35 cellular contexts compared by ENCODE assay signal in the genomic region with DNA sequence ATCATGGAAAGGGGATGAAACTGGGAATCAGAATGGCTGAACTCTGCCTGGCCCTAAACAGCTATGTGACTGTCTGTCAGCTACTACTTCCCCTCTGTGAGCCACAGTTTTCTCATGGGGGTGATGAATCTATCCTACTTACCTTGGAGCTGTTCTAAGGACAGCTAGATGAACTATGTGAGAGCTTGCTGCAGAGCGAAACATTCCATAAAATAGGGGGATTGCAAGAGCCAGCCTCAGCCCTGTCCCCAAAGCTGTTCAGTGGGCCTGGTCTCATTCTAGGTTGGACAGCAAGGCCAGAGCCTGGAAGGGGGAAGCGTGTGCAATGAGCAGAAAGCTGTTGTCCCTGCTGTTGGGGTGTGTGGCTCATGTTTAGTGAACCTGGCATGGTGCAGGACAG. TPM values are rescaled to one million over a fixed set of nuclear protein-coding genes. Genes with fewer than 3 reads are reported as not detected.
"Had no signal": no experiment of that assay in that cellular context is flagged by ENCODE, and none has a peak within 500 bp of the region (broad histone marks: within the 10 kb centered on the region; RNA-seq: fewer than 3 reads in every experiment).

No MANE protein-coding gene starts in this region.

- H3K4me1 Mint-ChIP-seq: activated naive CD4-positive, alpha-beta T cell treated with anti-CD3 and anti-CD28 coated beads, Interleukin-2, amount 10 ng/mL, durations not matched to agents 7 days and 5 days; activated naive CD8-positive, alpha-beta T cell treated with anti-CD3 and anti-CD28 coated beads, Interleukin-2, amount 50 U/mL, for 24 hours had no signal

- FAIRE-seq: RCC 7860 had no signal

- H3K9me3 Mint-ChIP-seq: activated B cell treated with CpG ODN at 0.5 μM for 24 hours; activated CD4-positive, alpha-beta memory T cell treated with anti-CD3 and anti-CD28 coated beads for 36 hours; activated naive CD4-positive, alpha-beta T cell treated with anti-CD3 and anti-CD28 coated beads, Interleukin-2, amount 10 ng/mL, durations not matched to agents 7 days and 5 days; activated naive CD8-positive, alpha-beta T cell treated with anti-CD3 and anti-CD28 coated beads, Interleukin-2, amount 50 U/mL, for 24 hours; activated T-cell treated with anti-CD3 and anti-CD28 coated beads, Interleukin-2, amount 50 U/mL, for 4 hours; activated T-helper 1 cell treated with anti-CD3 and anti-CD28 coated beads, Interleukin-12 subunit alpha, Interleukin-12 subunit beta, Interleukin-2, Interleukin-4 antibody, amounts not matched to agents 30 ng/mL and 10 ng/mL and 1 ng/mL, durations not matched to agents 14 hours and 24 hours and 36 hours; T-cell had no signal

- DNase-seq: activated B cell treated with CpG ODN at 0.5 μM for 24 hours; activated CD4-positive, alpha-beta memory T cell treated with anti-CD3 and anti-CD28 coated beads for 36 hours; activated CD4-positive, alpha-beta T cell treated with anti-CD3 and anti-CD28 coated beads for 4 hours; activated CD4-positive, alpha-beta T cell treated with anti-CD3 and anti-CD28 coated beads, Interleukin-2, amount 50 U/mL, for 1 hour; activated CD4-positive, CD25-positive, alpha-beta regulatory T cell treated with anti-CD3 and anti-CD28 coated beads, Interleukin-2, amount 50 U/mL, for 72 hours; activated CD8-positive, alpha-beta memory T cell treated with anti-CD3 and anti-CD28 coated beads, Interleukin-2, amount 50 U/mL, for 4 hours; activated gamma-delta T cell treated with Interleukin-2 at 50 U/mL for 16 hours; activated naive CD4-positive, alpha-beta T cell treated with anti-CD3 and anti-CD28 coated beads, Interleukin-2, amount 10 ng/mL, durations not matched to agents 7 days and 5 days; activated naive CD8-positive, alpha-beta T cell treated with anti-CD3 and anti-CD28 coated beads, Interleukin-2, amount 50 U/mL, for 24 hours; activated T-cell treated with anti-CD3 and anti-CD28 coated beads for 4 hours; activated T-cell treated with anti-CD3 and anti-CD28 coated beads, Interleukin-2, amount 50 U/mL, for 4 hours; anterior cingulate cortex; KG1; MM.1S; MV-4-11; NCI-H1092; NCI-H187; NCI-H2029 treated with DMSO at 0.1 percent for 48 hours; NCI-H2107; NCI-H2171; PC-9; SIG-M5; T-cell; T-helper 17 cell; T-helper 9 cell had no signal

- H2AFZ ChIP-seq: PC-9 had no signal

- H3K4me3 ChIP-seq: cardiac muscle cell, PC-9 had no signal

- H3K27ac ChIP-seq: cardiac muscle cell, PC-9, RWPE1, VCaP had no signal

- ATAC-seq: activated naive CD8-positive, alpha-beta T cell treated with anti-CD3 and anti-CD28 coated beads, Interleukin-2, amount 50 U/mL, for 24 hours; activated T-cell treated with anti-CD3 and anti-CD28 coated beads, Interleukin-2, amount 50 U/mL, for 4 hours; Right ventricle myocardium inferior; SK-N-SH treated with all-trans-retinoic acid at 6 μM for 48 hours; T-cell; T-helper 17 cell had no signal

- H3K36me3 Mint-ChIP-seq: activated CD4-positive, alpha-beta memory T cell treated with anti-CD3 and anti-CD28 coated beads for 36 hours; activated naive CD4-positive, alpha-beta T cell treated with anti-CD3 and anti-CD28 coated beads, Interleukin-2, amount 10 ng/mL, durations not matched to agents 7 days and 5 days; activated naive CD8-positive, alpha-beta T cell; T-cell had no signal

- H3K4me3 Mint-ChIP-seq: activated B cell treated with CpG ODN at 0.5 μM for 24 hours; activated CD4-positive, alpha-beta memory T cell treated with anti-CD3 and anti-CD28 coated beads for 36 hours; activated naive CD4-positive, alpha-beta T cell treated with anti-CD3 and anti-CD28 coated beads, Interleukin-2, amount 10 ng/mL, durations not matched to agents 7 days and 5 days; activated naive CD8-positive, alpha-beta T cell; activated naive CD8-positive, alpha-beta T cell treated with anti-CD3 and anti-CD28 coated beads, Interleukin-2, amount 50 U/mL, for 24 hours; activated T-cell treated with anti-CD3 and anti-CD28 coated beads, Interleukin-2, amount 50 U/mL, for 4 hours; activated T-helper 1 cell treated with anti-CD3 and anti-CD28 coated beads, Interleukin-12 subunit alpha, Interleukin-12 subunit beta, Interleukin-2, Interleukin-4 antibody, amounts not matched to agents 30 ng/mL and 10 ng/mL and 1 ng/mL, durations not matched to agents 14 hours and 24 hours and 36 hours; T-cell; T-helper 17 cell had no signal

- H3K4me2 ChIP-seq: PC-9 had no signal

- H3K36me3 ChIP-seq: cardiac muscle cell had no signal

- H3K27me3 ChIP-seq: cardiac muscle cell had no signal

- H3K27ac Mint-ChIP-seq: activated B cell treated with CpG ODN at 0.5 μM for 24 hours; activated CD4-positive, alpha-beta memory T cell treated with anti-CD3 and anti-CD28 coated beads for 36 hours; activated naive CD4-positive, alpha-beta T cell treated with anti-CD3 and anti-CD28 coated beads, Interleukin-2, amount 10 ng/mL, durations not matched to agents 7 days and 5 days; activated naive CD8-positive, alpha-beta T cell; activated naive CD8-positive, alpha-beta T cell treated with anti-CD3 and anti-CD28 coated beads, Interleukin-2, amount 50 U/mL, for 24 hours; activated T-helper 1 cell treated with anti-CD3 and anti-CD28 coated beads, Interleukin-12 subunit alpha, Interleukin-12 subunit beta, Interleukin-2, Interleukin-4 antibody, amounts not matched to agents 30 ng/mL and 10 ng/mL and 1 ng/mL, durations not matched to agents 14 hours and 24 hours and 36 hours; T-cell; T-helper 17 cell had no signal

RNA-seq across cellular contexts. Expression of gene FNDC1, which starts 43.7 kb away (rescaled TPM):
- total RNA-seq: activated B cell treated with CpG ODN at 0.5 μM for 24 hours; activated CD4-positive, alpha-beta memory T cell treated with anti-CD3 and anti-CD28 coated beads for 36 hours; activated T-helper 1 cell treated with anti-CD3 and anti-CD28 coated beads, Interleukin-12 subunit alpha, Interleukin-12 subunit beta, Interleukin-2, Interleukin-4 antibody, amounts not matched to agents 30 ng/mL and 10 ng/mL and 1 ng/mL, durations not matched to agents 14 hours and 24 hours and 36 hours; LHCN-M2; NCI-H460; PC-9; T-helper 17 cell had no signal
- polyA plus RNA-seq: cardiac muscle cell had no signal
